8 cellular contexts compared by ENCODE assay signal in genomic region chr2:69559696-69560482, GRCh38.
DNase-seq lines count a peak whose midpoint lies in the region; ATAC-seq and TF ChIP-seq lines count a peak whose summit lies in the region.

No MANE protein-coding gene starts in this region.

- ATAC-seq in CD4-positive, CD25-positive, alpha-beta regulatory T cell (ENCODE audit: low read depth in 2 of 2), result peak; percentile 35 to 54
- ATAC-seq in GM18870 (IDR thresholded peaks at IDR 0.05; ENCODE audit: unreplicated experiment), result peak; percentile 44

- no peaks in the 10 kb centered on the region for H3K9me3 Mint-ChIP-seq in CD4-positive, CD25-positive, alpha-beta regulatory T cell
- H3K9me3 Mint-ChIP-seq in neural progenitor cell, result no peaks in the 10 kb centered on the region

- no peak overlapping the region for H3K4me3 ChIP-seq in CD4-positive, CD25-positive, alpha-beta regulatory T cell (ENCODE audit: low read depth, low read length)
- H3K4me3 ChIP-seq in LNCaP clone FGC (ENCODE audit: low read depth, low read length) (no peak overlapping the region), SU-DHL-6 (ENCODE audit: insufficient read depth, low read length, poor library complexity, severe bottlenecking) (no peak overlapping the region), neural progenitor cell (no peak overlapping the region)

- peak in 1 of 3 donors; percentile 57 for DNase-seq in CD4-positive, CD25-positive, alpha-beta regulatory T cell
- no peak for DNase-seq in LNCaP clone FGC (ENCODE audit: low read depth)
- DNase-seq in fibroblast of gingiva (ENCODE audit: low read depth), result peak; percentile 62
- DNase-seq in neural progenitor cell (ENCODE audit: low spot score), result peak; percentile 81
- DNase-seq in 8988T, result no peak
- DNase-seq in activated CD4-positive, alpha-beta T cell treated with anti-CD3 and anti-CD28 coated beads, Interleukin-2, amount 50 U/mL, for 4 hours, result no peak

- peak overlapping the region; percentile 24 for H3K27ac ChIP-seq in CD4-positive, CD25-positive, alpha-beta regulatory T cell (ENCODE audit: insufficient read depth, low read length, poor library complexity, severe bottlenecking)
- no peak overlapping the region for H3K27ac ChIP-seq in SU-DHL-6 (ENCODE audit: low read depth, low read length)
- H3K27ac ChIP-seq in neural progenitor cell, result no peak overlapping the region

- peak overlapping the region in 3 of 4 donors; percentile 11 to 52 (median 22) for H3K4me3 Mint-ChIP-seq in CD4-positive, CD25-positive, alpha-beta regulatory T cell
- no peak overlapping the region for H3K4me3 Mint-ChIP-seq in neural progenitor cell

- no peaks in the 10 kb centered on the region for H3K27me3 Mint-ChIP-seq in CD4-positive, CD25-positive, alpha-beta regulatory T cell
- H3K27me3 Mint-ChIP-seq in neural progenitor cell (ENCODE audit: insufficient read depth, low read depth), result no peaks in the 10 kb centered on the region

- peaks cover 61% of the 10 kb centered on the region for H3K4me1 ChIP-seq in CD4-positive, CD25-positive, alpha-beta regulatory T cell (ENCODE audit: control insufficient read depth, insufficient read depth, low read length, poor library complexity, severe bottlenecking)
- H3K4me1 ChIP-seq in neural progenitor cell, result no peaks in the 10 kb centered on the region

- no peaks in the 10 kb centered on the region for H4K20me1 ChIP-seq in SU-DHL-6 (ENCODE audit: low read depth, low read length)
- H4K20me1 ChIP-seq in neural progenitor cell (ENCODE audit: low read depth), result no peaks in the 10 kb centered on the region

- peak overlapping the region in 2 of 3 donors; percentile 18 to 62 for H3K27ac Mint-ChIP-seq in CD4-positive, CD25-positive, alpha-beta regulatory T cell
- H3K27ac Mint-ChIP-seq in neural progenitor cell, result no peak overlapping the region

- no peaks in the 10 kb centered on the region for H3K27me3 ChIP-seq in CD4-positive, CD25-positive, alpha-beta regulatory T cell (ENCODE audit: control insufficient read depth, insufficient read depth, low read length)
- H3K27me3 ChIP-seq in SU-DHL-6 (ENCODE audit: low read length) (no peaks in the 10 kb centered on the region), neural progenitor cell (no peaks in the 10 kb centered on the region)

- H3K36me3 ChIP-seq in CD4-positive, CD25-positive, alpha-beta regulatory T cell (ENCODE audit: control insufficient read depth, insufficient read depth, low read length), result peaks cover 6% of the 10 kb centered on the region
- H3K36me3 ChIP-seq in SU-DHL-6 (ENCODE audit: low read length) (no peaks in the 10 kb centered on the region), neural progenitor cell (no peaks in the 10 kb centered on the region)

- H3K79me2 ChIP-seq in SU-DHL-6 (ENCODE audit: insufficient read depth, low read length) (no peaks in the 10 kb centered on the region), neural progenitor cell (ENCODE audit: low read depth) (no peaks in the 10 kb centered on the region)

- H3K9me2 ChIP-seq in SU-DHL-6 (replicated peaks; ENCODE audit: insufficient read depth, low read length), result no peaks in the 10 kb centered on the region

- H3K9ac ChIP-seq in SU-DHL-6 (ENCODE audit: low read length), result no peak overlapping the region
- no peak overlapping the region for H3K9ac ChIP-seq in neural progenitor cell

- peaks cover 13% of the 10 kb centered on the region for H3K36me3 Mint-ChIP-seq in CD4-positive, CD25-positive, alpha-beta regulatory T cell
- peaks cover 2% of the 10 kb centered on the region for H3K36me3 Mint-ChIP-seq in neural progenitor cell

- no peaks in the 10 kb centered on the region for H3K9me3 ChIP-seq in CD4-positive, CD25-positive, alpha-beta regulatory T cell (ENCODE audit: control insufficient read depth in 2 of 2, low read length in 2 of 2)
- H3K9me3 ChIP-seq in SU-DHL-6 (ENCODE audit: insufficient read depth, low read length) (no peaks in the 10 kb centered on the region), neural progenitor cell (ENCODE audit: low read depth) (no peaks in the 10 kb centered on the region)

- peak; percentile 47 for TF ChIP-seq CTCF in LNCaP clone FGC (IDR thresholded peaks at IDR 0.05; ENCODE audit: control insufficient read depth, extremely low read depth, insufficient read depth)
- peak; percentile 39 for TF ChIP-seq CTCF in SU-DHL-6 (IDR thresholded peaks at IDR 0.05; ENCODE audit: insufficient read depth, low read length, poor library complexity, severe bottlenecking)
- peak; percentile 79 for TF ChIP-seq CTCF in neural progenitor cell (IDR thresholded peaks at IDR 0.05)

- H3F3A ChIP-seq in SU-DHL-6 (ENCODE audit: insufficient read depth) (no peaks in the 10 kb centered on the region), neural progenitor cell (ENCODE audit: low read depth) (no peaks in the 10 kb centered on the region)

- H3K4me1 Mint-ChIP-seq in CD4-positive, CD25-positive, alpha-beta regulatory T cell, result peaks cover 49 to 95% (median 60%) of the 10 kb centered on the region in 4 donors
- no peaks in the 10 kb centered on the region for H3K4me1 Mint-ChIP-seq in neural progenitor cell

- H2AFZ ChIP-seq in SU-DHL-6 (ENCODE audit: low read depth, low read length, severe bottlenecking) (no peak overlapping the region), neural progenitor cell (replicated peaks) (no peak overlapping the region)

- H3K4me2 ChIP-seq in SU-DHL-6 (ENCODE audit: low read depth, low read length, poor library complexity, severe bottlenecking), result no peak overlapping the region
- H3K4me2 ChIP-seq in neural progenitor cell, result no peak overlapping the region

Comparison
In these comparisons a context has a peak if more than half of its experiments do, and no peak if none do; other contexts are left out.
1. DNase-seq: peak in fibroblast of gingiva (single experiment) and neural progenitor cell (single experiment); none in LNCaP clone FGC (single experiment), 8988T (single experiment) and activated CD4-positive, alpha-beta T cell treated with anti-CD3 and anti-CD28 coated beads, Interleukin-2, amount 50 U/mL, for 4 hours (0 of 2).
2. Peak in every context shown above with its lines, with median percentiles within 50 percentile points of each other: CTCF ChIP-seq.